ENCODE assay signal across 16 cellular contexts in the genomic region with DNA sequence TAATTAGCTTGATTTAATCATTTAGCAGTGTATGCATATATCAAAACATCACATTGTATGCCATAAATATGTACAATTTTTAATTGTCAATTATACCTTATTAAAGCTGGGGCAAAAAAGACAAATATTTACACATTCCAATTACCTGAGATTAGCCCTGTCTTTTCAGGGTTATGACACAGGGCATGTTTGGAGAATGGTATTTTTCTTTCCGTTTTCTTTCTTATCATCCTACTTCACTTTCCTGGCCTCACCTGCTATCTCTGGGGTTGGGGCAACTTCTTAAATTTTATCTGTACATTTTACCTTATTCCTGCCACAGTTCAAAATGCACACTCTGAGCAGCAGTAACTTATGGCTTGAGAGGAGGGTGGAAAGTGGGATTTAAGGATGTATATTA.
DNase-seq lines count a peak whose midpoint lies in the region; ATAC-seq, FAIRE-seq and TF ChIP-seq lines count a peak whose summit lies in the region.
"Had no signal": no experiment of that assay in that cellular context is flagged by ENCODE, and none has a peak within 500 bp of the region (broad histone marks: within the 10 kb centered on the region; RNA-seq: fewer than 3 reads in every experiment).

No MANE protein-coding gene starts in this region.

- WGBS in HepG2 (ENCODE audit: low lambda C conversion rate) = 14% methylated on average over 1 of the region's 1 CpG
- WGBS in smooth muscle cell (ENCODE audit: low lambda C conversion rate) = 44% methylated on average over 1 of the region's 1 CpG

- H3K27ac ChIP-seq in HepG2 (ENCODE audit: extremely low read length, insufficient read depth, low read length) (peak overlapping the region; percentile 54), smooth muscle cell (ENCODE audit: low read depth) (peak overlapping the region; percentile 51)

- no peaks in the 10 kb centered on the region for H3K27me3 ChIP-seq in Caco-2 (replicated peaks; ENCODE audit: control insufficient read depth, insufficient read depth, low read length)
- no peaks in the 10 kb centered on the region for H3K27me3 ChIP-seq in HepG2 (ENCODE audit: control insufficient read depth in 1 of 2, insufficient read depth in 2 of 2, low read length in 2 of 2)
- H3K27me3 ChIP-seq in smooth muscle cell (ENCODE audit: low read depth) = no peaks in the 10 kb centered on the region
- H3K27me3 ChIP-seq: BE2C had no signal

- H3K4me3 Mint-ChIP-seq in Caco-2 (ENCODE audit: unreplicated experiment) = peak overlapping the region; percentile 12
- H3K4me3 Mint-ChIP-seq in stimulated activated memory B cell treated with anti-CD40 and anti-IgM and Interleukin-4, amounts not matched to agents 10 μg/mL and 1 μg/mL and 100 μg/mL, for 72 hours = no peak overlapping the region
- H3K4me3 Mint-ChIP-seq: CD8-positive, alpha-beta memory T cell; H9 had no signal

- CTCF ChIA-PET in Caco-2 (lab: Charles Lee) (no interaction called here), HepG2 (lab: Yijun Ruan, JAX; ENCODE audit: low intra/inter-chr PET ratio, low total read pairs) (no interaction called here)

- in situ Hi-C loops in HepG2 (cut with HindIII; ENCODE audit: extremely low pct_ligation_motif_present, low pct_unique_long_range_greater_than_20kb) = no loop called here

- no peaks in the 10 kb centered on the region for H3K27me3 Mint-ChIP-seq in Caco-2 (ENCODE audit: insufficient read depth, unreplicated experiment)
- peaks cover 10% of the 10 kb centered on the region for H3K27me3 Mint-ChIP-seq in stimulated activated memory B cell treated with anti-CD40 and anti-IgM and Interleukin-4, amounts not matched to agents 10 μg/mL and 1 μg/mL and 100 μg/mL, for 72 hours
- H3K27me3 Mint-ChIP-seq: CD4-positive, CD25-positive, alpha-beta regulatory T cell; CD8-positive, alpha-beta memory T cell had no signal

- no peak for FAIRE-seq in HepG2 (lab: Jason Lieb, UNC)
- FAIRE-seq: H1, K562 had no signal

- no peaks in the 10 kb centered on the region for H3K9me3 Mint-ChIP-seq in Caco-2 (ENCODE audit: unreplicated experiment)
- H3K9me3 Mint-ChIP-seq in stimulated activated memory B cell treated with anti-CD40 and anti-IgM and Interleukin-4, amounts not matched to agents 10 μg/mL and 1 μg/mL and 100 μg/mL, for 72 hours = no peaks in the 10 kb centered on the region
- H3K9me3 Mint-ChIP-seq: H9 had no signal

- BruUV-seq in Caco-2 (replicated peaks; lab: Mats Ljungman, UMichigan) = no TSS peak
- TSS peak; percentile 44 for BruUV-seq in HepG2 (replicated peaks; lab: Mats Ljungman, UMichigan)

- no peak for TF ChIP-seq POLR2A in HepG2 (IDR thresholded peaks at IDR 0.05; ENCODE audit: insufficient read depth in 1 of 2, low read depth in 2 of 2, low read length in 2 of 2)

- H2AFZ ChIP-seq in HepG2 (ENCODE audit: low read length) (no peak overlapping the region), smooth muscle cell (ENCODE audit: low read depth) (no peak overlapping the region)

- H3K79me2 ChIP-seq in HepG2 (ENCODE audit: insufficient read depth, low read length) = no peaks in the 10 kb centered on the region
- no peaks in the 10 kb centered on the region for H3K79me2 ChIP-seq in smooth muscle cell (ENCODE audit: low read depth)

- H3F3A ChIP-seq in smooth muscle cell (ENCODE audit: low read depth) = peaks cover 9% of the 10 kb centered on the region

- peaks cover 4% of the 10 kb centered on the region for H3K36me3 Mint-ChIP-seq in Caco-2 (ENCODE audit: insufficient read depth, unreplicated experiment)
- H3K36me3 Mint-ChIP-seq in stimulated activated memory B cell treated with anti-CD40 and anti-IgM and Interleukin-4, amounts not matched to agents 10 μg/mL and 1 μg/mL and 100 μg/mL, for 72 hours = no peaks in the 10 kb centered on the region
- H3K36me3 Mint-ChIP-seq: CD4-positive, CD25-positive, alpha-beta regulatory T cell had no signal

- intact Hi-C loops in Caco-2 (cut with micrococcal nuclease; ENCODE audit: unreplicated experiment) (no loop called here), HepG2 (cut with micrococcal nuclease; ENCODE audit: unreplicated experiment) (no loop called here), Right ventricle myocardium superior (cut with DNase I) (no loop called here)

- peak in 1 of 2 experiments; percentile 79; a peak in 2 of 4 replicates for TF ChIP-seq EP300 in HepG2 (IDR thresholded peaks at IDR 0.05; ENCODE audit: low read depth in 2 of 2, low read length in 2 of 2)
- TF ChIP-seq EP300 in HepG2 (CRISPR knock-in tag; IDR thresholded peaks at IDR 0.05; ENCODE audit: borderline replicate concordance) = no peak

- DNase-seq in Caco-2 (no peak), NCI-H1930 (lab: John Stamatoyannopoulos, UW) (peak; percentile 28 to 69), HepG2 (ENCODE audit: low spot score) (peak; percentile 54), smooth muscle cell (lab: John Stamatoyannopoulos, UW; ENCODE audit: unreplicated experiment) (no peak), Right ventricle myocardium superior (no peak), GM10266 (ENCODE audit: extremely low spot score) (no peak)
- DNase-seq: ACHN; BE2C; C1 segment of cervical spinal cord; CD4-positive, CD25-positive, alpha-beta regulatory T cell; CD8-positive, alpha-beta memory T cell; COR-L47; H9 had no signal

- no peak overlapping the region for H3K27ac Mint-ChIP-seq in Caco-2 (ENCODE audit: unreplicated experiment)
- no peak overlapping the region for H3K27ac Mint-ChIP-seq in stimulated activated memory B cell treated with anti-CD40 and anti-IgM and Interleukin-4, amounts not matched to agents 10 μg/mL and 1 μg/mL and 100 μg/mL, for 72 hours
- H3K27ac Mint-ChIP-seq: CD4-positive, CD25-positive, alpha-beta regulatory T cell; CD8-positive, alpha-beta memory T cell; H9 had no signal

- ATAC-seq in HepG2 (peak; percentile 69), Right ventricle myocardium superior (ENCODE audit: poor library complexity) (no peak)
- ATAC-seq in stimulated activated memory B cell treated with anti-CD40 and anti-IgM and Interleukin-4, amounts not matched to agents 10 μg/mL and 1 μg/mL and 100 μg/mL, for 72 hours = no peak
- ATAC-seq: K562 had no signal

- TF ChIP-seq CTCF in Caco-2 (IDR thresholded peaks at IDR 0.05; ENCODE audit: insufficient read depth in 1 of 2, low read depth in 1 of 2, low read length in 1 of 2, severe bottlenecking in 1 of 2, unreplicated experiment in 1 of 2) (no peak), HepG2 (CRISPR knock-in tag; IDR thresholded peaks at IDR 0.05) (no peak), smooth muscle cell (IDR thresholded peaks at IDR 0.05; ENCODE audit: borderline replicate concordance, insufficient read depth, poor library complexity, severe bottlenecking) (no peak), GM10266 (IDR thresholded peaks at IDR 0.05; ENCODE audit: control insufficient read depth, insufficient read depth, low read depth, missing control alignments) (no peak)

- peaks cover 27% of the 10 kb centered on the region for H3K4me1 Mint-ChIP-seq in Caco-2 (ENCODE audit: low read depth, unreplicated experiment)
- no peaks in the 10 kb centered on the region for H3K4me1 Mint-ChIP-seq in stimulated activated memory B cell treated with anti-CD40 and anti-IgM and Interleukin-4, amounts not matched to agents 10 μg/mL and 1 μg/mL and 100 μg/mL, for 72 hours
- H3K4me1 Mint-ChIP-seq: CD4-positive, CD25-positive, alpha-beta regulatory T cell; CD8-positive, alpha-beta memory T cell had no signal

- H3K9ac ChIP-seq in HepG2 (ENCODE audit: insufficient read depth, low read depth, low read length) = peak overlapping the region; percentile 24
- peak overlapping the region; percentile 11 for H3K9ac ChIP-seq in smooth muscle cell (ENCODE audit: low read depth)

- H3K4me2 ChIP-seq in HepG2 (ENCODE audit: low read depth, low read length) (peak overlapping the region; percentile 68), smooth muscle cell (peak overlapping the region; percentile 76)

- H3K4me3 ChIP-seq in Caco-2 (ENCODE audit: low read depth, low read length) (no peak overlapping the region), HepG2 (replicated peaks in 1 of 3; ENCODE audit: insufficient read depth in 1 of 3, low read depth in 2 of 3, low read length in 3 of 3) (peak overlapping the region in 2 of 3 experiments; percentile 16 to 35; a peak in 3 of 6 replicates), smooth muscle cell (no peak overlapping the region)
- H3K4me3 ChIP-seq: K562 had no signal

- H3K9me3 ChIP-seq in Caco-2 = no peaks in the 10 kb centered on the region
- no peaks in the 10 kb centered on the region for H3K9me3 ChIP-seq in HepG2 (ENCODE audit: low read length)
- no peaks in the 10 kb centered on the region for H3K9me3 ChIP-seq in smooth muscle cell (replicated peaks; ENCODE audit: low read depth)
- H3K9me3 ChIP-seq: BE2C had no signal

- POLR2A ChIA-PET in Caco-2 (lab: Charles Lee) (no interaction called here), HepG2 (lab: Yijun Ruan, JAX) (interaction anchor here (3.6 kb wide), 1 partner anchor 11 kb away, joined by 14 read pairs; no protein-coding TSS in a partner anchor)

- H3K36me3 ChIP-seq in Caco-2 (ENCODE audit: control insufficient read depth, insufficient read depth, low read length) (no peaks in the 10 kb centered on the region), HepG2 (replicated peaks in 1 of 2; ENCODE audit: control insufficient read depth in 1 of 2, insufficient read depth in 2 of 2, low read length in 2 of 2) (0 out of 5 replicates have a peak, but pooled peaks cover 0 to 1% of the 10 kb centered on the region in 2 experiments), smooth muscle cell (ENCODE audit: low read depth) (no peaks in the 10 kb centered on the region)
- H3K36me3 ChIP-seq: BE2C had no signal

- H4K20me1 ChIP-seq in HepG2 (ENCODE audit: insufficient read depth, low read length) (no peaks in the 10 kb centered on the region), smooth muscle cell (ENCODE audit: low read depth) (no peaks in the 10 kb centered on the region)

- TF ChIP-seq RAD21 in HepG2 (CRISPR knock-in tag; IDR thresholded peaks at IDR 0.05) = no peak

- H3K4me1 ChIP-seq in Caco-2 (peaks cover 6% of the 10 kb centered on the region; the same call in 1 of the 2 replicates), HepG2 (ENCODE audit: insufficient read depth, low read length) (peaks cover 35% of the 10 kb centered on the region), smooth muscle cell (ENCODE audit: low read depth) (peaks cover 10% of the 10 kb centered on the region)
- H3K4me1 ChIP-seq: BE2C had no signal

TF ChIP-seq in HepG2, 621 proteins besides CTCF, POLR2A, EP300 and RAD21 (continues in another document):
- TF ChIP-seq ISL2 (CRISPR knock-in tag; IDR thresholded peaks at IDR 0.05) (peak; percentile 54; the same call in 1 of the 2 replicates), TCF7 (IDR thresholded peaks at IDR 0.05; ENCODE audit: low read depth) (peak; percentile 44; the same call in 1 of the 2 replicates), ZNF550 (CRISPR knock-in tag; IDR thresholded peaks at IDR 0.05; ENCODE audit: borderline replicate concordance) (no peak), ARHGAP35 (CRISPR knock-in tag; IDR thresholded peaks at IDR 0.05; ENCODE audit: borderline replicate concordance) (no peak)

Comparison
In these comparisons a context has a peak if more than half of its experiments do, and no peak if none do; other contexts are left out.
1. DNase-seq: peak in NCI-H1930 (2 of 2) and HepG2 (single experiment); none in Caco-2 (0 of 2), smooth muscle cell (single experiment), Right ventricle myocardium superior (single experiment) and GM10266 (single experiment).
2. H3K4me3 ChIP-seq: peak in HepG2 (2 of 3); none in Caco-2 (single experiment) and smooth muscle cell (single experiment).